In the genomic region with DNA sequence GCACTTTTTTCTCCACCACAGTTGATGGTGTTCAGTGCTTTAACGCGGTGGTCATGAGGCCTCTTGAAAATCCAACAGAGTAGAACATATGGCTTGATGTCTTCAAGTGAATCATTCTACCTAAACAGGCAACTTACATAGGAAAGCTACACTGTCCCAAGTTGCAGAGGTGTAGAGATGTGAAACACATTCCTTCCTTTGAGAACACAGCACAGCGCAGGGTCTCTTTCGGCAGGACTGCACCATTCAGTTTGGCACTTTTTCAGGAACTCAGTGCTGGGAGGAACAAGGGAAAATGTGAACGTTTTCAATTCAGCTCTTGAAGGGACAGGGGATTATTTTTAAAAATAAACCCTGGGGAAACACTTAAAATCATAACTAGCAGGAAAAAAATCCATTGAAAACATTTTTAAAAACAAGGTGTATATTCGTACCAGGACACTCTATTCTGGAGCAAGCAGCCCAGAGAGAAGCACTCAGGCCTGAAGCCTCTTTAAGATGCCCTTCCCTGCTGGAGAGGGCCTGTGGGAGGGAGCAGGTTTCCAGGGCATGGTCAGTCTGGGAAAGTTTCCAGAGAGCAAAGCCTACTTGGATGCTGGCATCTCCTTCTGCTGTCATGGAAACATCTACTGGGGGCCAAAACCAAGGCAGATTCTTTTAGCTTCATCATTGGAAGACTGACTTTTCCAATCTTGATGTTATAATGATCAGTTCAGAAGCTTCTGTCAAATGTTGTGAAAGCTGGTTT, we compare ENCODE assay signal across 28 cellular contexts.
DNase-seq lines count a peak whose midpoint lies in the region; ATAC-seq and TF ChIP-seq lines count a peak whose summit lies in the region.
"Had no signal": no experiment of that assay in that cellular context is flagged by ENCODE, and none has a peak within 500 bp of the region (broad histone marks: within the 10 kb centered on the region; RNA-seq: fewer than 3 reads in every experiment).

No MANE protein-coding gene starts in this region.

- H3K27me3 Mint-ChIP-seq in CD4-positive, alpha-beta T cell, result peaks cover 10% of the 10 kb centered on the region
- peaks cover 0 to 19% (median 0%) of the 10 kb centered on the region in 5 donors for H3K27me3 Mint-ChIP-seq in naive thymus-derived CD4-positive, alpha-beta T cell

- H3K9me3 Mint-ChIP-seq in CD4-positive, alpha-beta T cell, result no peaks in the 10 kb centered on the region
- H3K9me3 Mint-ChIP-seq in naive thymus-derived CD4-positive, alpha-beta T cell, result peaks cover 0 to 1% (median 0%) of the 10 kb centered on the region in 11 donors
- H3K9me3 Mint-ChIP-seq: activated CD4-positive, alpha-beta memory T cell treated with anti-CD3 and anti-CD28 coated beads for 36 hours; nephron progenitor cell had no signal

- H3K36me3 ChIP-seq in esophagus muscularis mucosa, result no peaks in the 10 kb centered on the region
- no peaks in the 10 kb centered on the region for H3K36me3 ChIP-seq in naive thymus-derived CD4-positive, alpha-beta T cell (ENCODE audit: control insufficient read depth in 2 of 3, insufficient read depth in 3 of 3, low read length in 3 of 3)
- H3K36me3 ChIP-seq: prostate gland, tibial nerve had no signal

- H3K27ac ChIP-seq in esophagus muscularis mucosa (replicated peaks in 1 of 4), result peak overlapping the region; percentile 26 to 64 (median 44)
- H3K27ac ChIP-seq in CD4-positive, alpha-beta T cell (ENCODE audit: low read depth, low read length), result no peak overlapping the region
- no peak overlapping the region for H3K27ac ChIP-seq in naive thymus-derived CD4-positive, alpha-beta T cell (ENCODE audit: low read depth, low read length)
- H3K27ac ChIP-seq: coronary artery, prostate gland, skin epidermis, tibial nerve had no signal

- CTCF ChIA-PET in CD4-positive, alpha-beta T cell (lab: Charles Lee), result interaction anchor here (0.6 kb wide), 1 partner anchor 110 kb away, joined by 4 read pairs; no protein-coding TSS in a partner anchor
- CTCF ChIA-PET in naive thymus-derived CD4-positive, alpha-beta T cell (lab: Charles Lee), result no interaction called here

- H3K4me1 ChIP-seq in esophagus muscularis mucosa, result peaks cover 0 to 24% (median 21%) of the 10 kb centered on the region in 4 donors
- no peaks in the 10 kb centered on the region for H3K4me1 ChIP-seq in naive thymus-derived CD4-positive, alpha-beta T cell (ENCODE audit: control insufficient read depth in 2 of 2, insufficient read depth in 2 of 2, low read length in 2 of 2)
- H3K4me1 ChIP-seq: prostate gland, tibial nerve had no signal

- H3K4me3 Mint-ChIP-seq in CD4-positive, alpha-beta T cell, result no peak overlapping the region
- H3K4me3 Mint-ChIP-seq in naive thymus-derived CD4-positive, alpha-beta T cell, result no peak overlapping the region
- H3K4me3 Mint-ChIP-seq: activated CD4-positive, alpha-beta memory T cell treated with anti-CD3 and anti-CD28 coated beads for 36 hours; CD14-positive monocyte; nephron progenitor cell; WTC11 had no signal

- WGBS in esophagus muscularis mucosa, result 60% methylated on average over 6 of the region's 6 CpGs

- POLR2A ChIA-PET in CD4-positive, alpha-beta T cell (lab: Charles Lee), result no interaction called here
- POLR2A ChIA-PET in naive thymus-derived CD4-positive, alpha-beta T cell (lab: Charles Lee), result no interaction called here

- no peaks in the 10 kb centered on the region for H3K36me3 Mint-ChIP-seq in CD4-positive, alpha-beta T cell (ENCODE audit: low read depth)
- H3K36me3 Mint-ChIP-seq in naive thymus-derived CD4-positive, alpha-beta T cell, result no peaks in the 10 kb centered on the region
- H3K36me3 Mint-ChIP-seq: activated CD4-positive, alpha-beta memory T cell treated with anti-CD3 and anti-CD28 coated beads for 36 hours; CD14-positive monocyte; WTC11 had no signal

- TF ChIP-seq POLR2A in esophagus muscularis mucosa (IDR thresholded peaks at IDR 0.05; ENCODE audit: low read depth), result no peak
- TF ChIP-seq POLR2A in erythroblast (IDR thresholded peaks at IDR 0.05; ENCODE audit: low read length), result no peak

- H3K27me3 ChIP-seq in esophagus muscularis mucosa, result no peaks in the 10 kb centered on the region
- no peaks in the 10 kb centered on the region for H3K27me3 ChIP-seq in CD4-positive, alpha-beta T cell (ENCODE audit: control insufficient read depth, insufficient read depth, low read length)
- no peaks in the 10 kb centered on the region for H3K27me3 ChIP-seq in naive thymus-derived CD4-positive, alpha-beta T cell (ENCODE audit: control insufficient read depth in 2 of 2, insufficient read depth in 2 of 2, low read length in 2 of 2)
- H3K27me3 ChIP-seq: tibial nerve had no signal

- intact Hi-C loops in esophagus muscularis mucosa (cut with DNase I), result no loop called here
- intact Hi-C loops in CD4-positive, alpha-beta T cell (cut with DNase I, micrococcal nuclease), result no loop called here
- intact Hi-C loops in naive thymus-derived CD4-positive, alpha-beta T cell (cut with micrococcal nuclease), result no loop called here

- TF ChIP-seq CTCF in esophagus muscularis mucosa (IDR thresholded peaks at IDR 0.05), result no peak
- TF ChIP-seq CTCF in CD4-positive, alpha-beta T cell (IDR thresholded peaks at IDR 0.05), result no peak

- H3K9me3 ChIP-seq in esophagus muscularis mucosa, result no peaks in the 10 kb centered on the region
- H3K9me3 ChIP-seq in CD4-positive, alpha-beta T cell (ENCODE audit: control insufficient read depth, low read length), result no peaks in the 10 kb centered on the region
- no peaks in the 10 kb centered on the region for H3K9me3 ChIP-seq in naive thymus-derived CD4-positive, alpha-beta T cell (ENCODE audit: control insufficient read depth in 2 of 3, low read length in 3 of 3)
- H3K9me3 ChIP-seq: prostate gland, tibial nerve had no signal

- peak; percentile 74 for DNase-seq in Ammon's horn (ENCODE audit: low spot score)
- DNase-seq in NCI-H446 (lab: John Stamatoyannopoulos, UW), result peak; percentile 57 to 83
- DNase-seq in esophagus muscularis mucosa (ENCODE audit: extremely low spot score), result peak; percentile 88
- peak; percentile 24 for DNase-seq in myocyte (ENCODE audit: low read depth)
- no peak for DNase-seq in CD4-positive, alpha-beta T cell
- no peak for DNase-seq in erythroblast (lab: John Stamatoyannopoulos, UW)
- no peak for DNase-seq in naive thymus-derived CD4-positive, alpha-beta T cell
- DNase-seq in SW480 (ENCODE audit: low spot score), result no peak
- DNase-seq: activated CD4-positive, alpha-beta memory T cell treated with anti-CD3 and anti-CD28 coated beads for 36 hours; activated gamma-delta T cell treated with Interleukin-2 at 50 U/mL for 16 hours; amniotic stem cell; KBM-7; kidney; mesenchymal stem cell; MV-4-11; NCI-H2029; nephron progenitor cell; RPMI8226; stimulated activated naive CD4-positive, alpha-beta T cell; T-helper 9 cell had no signal

- no peak overlapping the region for H3K4me3 ChIP-seq in esophagus muscularis mucosa
- no peak overlapping the region for H3K4me3 ChIP-seq in naive thymus-derived CD4-positive, alpha-beta T cell (ENCODE audit: low read length)
- H3K4me3 ChIP-seq: coronary artery, GM12878, prostate gland, skin epidermis, tibial nerve had no signal

- no peak for TF ChIP-seq EP300 in esophagus muscularis mucosa (IDR thresholded peaks at IDR 0.05)

- H3K4me1 Mint-ChIP-seq in CD4-positive, alpha-beta T cell (ENCODE audit: low read depth), result no peaks in the 10 kb centered on the region
- H3K4me1 Mint-ChIP-seq in naive thymus-derived CD4-positive, alpha-beta T cell, result no peaks in the 10 kb centered on the region
- H3K4me1 Mint-ChIP-seq: CD14-positive monocyte had no signal

- no peak overlapping the region for H3K27ac Mint-ChIP-seq in CD4-positive, alpha-beta T cell
- no peak overlapping the region for H3K27ac Mint-ChIP-seq in naive thymus-derived CD4-positive, alpha-beta T cell
- H3K27ac Mint-ChIP-seq: activated CD4-positive, alpha-beta memory T cell treated with anti-CD3 and anti-CD28 coated beads for 36 hours; nephron progenitor cell; WTC11 had no signal

- ATAC-seq in CD4-positive, alpha-beta T cell (ENCODE audit: poor library complexity), result no peak
- ATAC-seq in naive thymus-derived CD4-positive, alpha-beta T cell, result no peak
- ATAC-seq: GM12878, SK-N-SH treated with all-trans-retinoic acid at 6 μM for 48 hours, WTC11 had no signal

Comparison
In these comparisons a context has a peak if more than half of its experiments do, and no peak if none do; other contexts are left out.
1. DNase-seq: peak in Ammon's horn (single experiment), NCI-H446 (2 of 2), esophagus muscularis mucosa (single experiment) and myocyte (single experiment); none in CD4-positive, alpha-beta T cell (0 of 10), erythroblast (0 of 2), naive thymus-derived CD4-positive, alpha-beta T cell (0 of 9) and SW480 (single experiment).
2. H3K27ac ChIP-seq: peak in esophagus muscularis mucosa (4 of 4); none in CD4-positive, alpha-beta T cell (single experiment) and naive thymus-derived CD4-positive, alpha-beta T cell (single experiment).